In the genomic region with DNA sequence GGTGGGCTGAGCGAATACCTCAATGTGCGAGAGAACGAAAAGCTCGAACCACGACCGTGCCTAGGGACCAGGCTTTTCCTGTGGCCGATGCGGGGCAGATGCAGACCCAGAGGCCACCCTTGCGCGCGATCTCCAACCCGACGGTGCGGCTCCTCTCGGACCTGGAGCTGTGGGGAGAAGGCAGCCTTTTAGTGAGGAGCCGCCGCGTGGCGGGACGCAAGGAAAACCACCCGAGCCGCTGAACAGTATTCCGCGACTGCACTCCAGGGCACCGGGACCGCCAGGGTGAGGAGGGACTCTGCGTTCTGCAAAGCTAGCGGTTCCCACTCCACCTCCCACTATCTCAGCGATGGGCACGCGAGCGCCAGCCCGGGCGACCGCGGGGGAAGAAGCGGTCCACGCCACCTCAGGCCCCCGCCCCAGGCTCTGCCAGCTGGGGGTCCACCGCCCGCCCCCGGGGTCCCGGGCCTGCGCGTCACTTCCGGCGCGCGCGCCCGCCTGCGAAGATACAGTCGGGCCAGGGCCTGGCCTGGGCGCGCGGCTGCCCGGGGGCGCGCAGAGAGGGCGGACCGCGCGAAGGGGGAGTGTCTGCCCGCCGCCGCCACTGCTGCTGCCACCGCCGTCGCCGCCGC, we compare ENCODE assay signal across 8 cellular contexts.
DNase-seq lines count a peak whose midpoint lies in the region; ATAC-seq and TF ChIP-seq lines count a peak whose summit lies in the region.

No MANE protein-coding gene starts in this region.

- H3K4me3 Mint-ChIP-seq in activated T-helper 17 cell treated with anti-CD3 and anti-CD28 coated beads, Interleukin-2, amount 50 U/mL, for 72 hours = peak overlapping the region; percentile 88
- peak overlapping the region; percentile 92 to 97 (median 96) for H3K4me3 Mint-ChIP-seq in nephron
- peak overlapping the region; percentile 92 for H3K4me3 Mint-ChIP-seq in stimulated activated naive CD8-positive, alpha-beta T cell treated with anti-CD3 and anti-CD28 coated beads, Interleukin-15, Interleukin-2, amounts not matched to agents 100 ng/mL and 50 ng/mL, for 24 hours

- H3K9me3 ChIP-seq in Peyer's patch = no peaks in the 10 kb centered on the region

- no peaks in the 10 kb centered on the region for H3K27me3 Mint-ChIP-seq in activated T-helper 17 cell treated with anti-CD3 and anti-CD28 coated beads, Interleukin-2, amount 50 U/mL, for 72 hours
- no peaks in the 10 kb centered on the region for H3K27me3 Mint-ChIP-seq in nephron (ENCODE audit: low read depth)
- no peaks in the 10 kb centered on the region for H3K27me3 Mint-ChIP-seq in stimulated activated naive CD8-positive, alpha-beta T cell treated with anti-CD3 and anti-CD28 coated beads, Interleukin-15, Interleukin-2, amounts not matched to agents 100 ng/mL and 50 ng/mL, for 24 hours

- peak; percentile 90 for ATAC-seq in GM21526 (IDR thresholded peaks at IDR 0.05; ENCODE audit: low FRiP score, unreplicated experiment)
- ATAC-seq in activated T-helper 17 cell treated with anti-CD3 and anti-CD28 coated beads, Interleukin-2, amount 50 U/mL, for 72 hours (replicated peaks) = peak; percentile 94

- H3K4me3 ChIP-seq in Peyer's patch = peak overlapping the region; percentile 74 to 90 (median 82)

- H3K36me3 Mint-ChIP-seq in activated T-helper 17 cell treated with anti-CD3 and anti-CD28 coated beads, Interleukin-2, amount 50 U/mL, for 72 hours (ENCODE audit: low read depth) = no peaks in the 10 kb centered on the region
- H3K36me3 Mint-ChIP-seq in nephron (ENCODE audit: low read depth) = peaks cover 20% of the 10 kb centered on the region
- no peaks in the 10 kb centered on the region for H3K36me3 Mint-ChIP-seq in stimulated activated naive CD8-positive, alpha-beta T cell treated with anti-CD3 and anti-CD28 coated beads, Interleukin-15, Interleukin-2, amounts not matched to agents 100 ng/mL and 50 ng/mL, for 24 hours (ENCODE audit: low read depth)

- H3K4me1 Mint-ChIP-seq in activated T-helper 17 cell treated with anti-CD3 and anti-CD28 coated beads, Interleukin-2, amount 50 U/mL, for 72 hours = peaks cover 4% of the 10 kb centered on the region
- peaks cover 22% of the 10 kb centered on the region for H3K4me1 Mint-ChIP-seq in nephron
- peaks cover 18% of the 10 kb centered on the region for H3K4me1 Mint-ChIP-seq in stimulated activated naive CD8-positive, alpha-beta T cell treated with anti-CD3 and anti-CD28 coated beads, Interleukin-15, Interleukin-2, amounts not matched to agents 100 ng/mL and 50 ng/mL, for 24 hours (ENCODE audit: low read depth)

- TF ChIP-seq CTCF in Peyer's patch (IDR thresholded peaks at IDR 0.05) (no peak), nephron (IDR thresholded peaks at IDR 0.05; ENCODE audit: unreplicated experiment in 3 of 3) (no peak)

- TF ChIP-seq POLR2A in Peyer's patch (IDR thresholded peaks at IDR 0.05) = no peak

- DNase-seq in DMS153 treated with DMSO at 0.1 percent for 48 hours (lab: John Stamatoyannopoulos, UW; ENCODE audit: unreplicated experiment) = peak; percentile 80
- peak; percentile 81 for DNase-seq in HuH-7.5 (ENCODE audit: low spot score)
- DNase-seq in Peyer's patch = peak; percentile 64 to 80 (median 64)
- DNase-seq in fibroblast of peridontal ligament (ENCODE audit: extremely low read depth) = peak; percentile 66

- no peaks in the 10 kb centered on the region for H3K9me3 Mint-ChIP-seq in activated T-helper 17 cell treated with anti-CD3 and anti-CD28 coated beads, Interleukin-2, amount 50 U/mL, for 72 hours
- no peaks in the 10 kb centered on the region for H3K9me3 Mint-ChIP-seq in nephron
- no peaks in the 10 kb centered on the region for H3K9me3 Mint-ChIP-seq in stimulated activated naive CD8-positive, alpha-beta T cell treated with anti-CD3 and anti-CD28 coated beads, Interleukin-15, Interleukin-2, amounts not matched to agents 100 ng/mL and 50 ng/mL, for 24 hours

- H3K36me3 ChIP-seq in Peyer's patch = no peaks in the 10 kb centered on the region

- H3K4me1 ChIP-seq in Peyer's patch = peaks cover 0 to 3% (median 0%) of the 10 kb centered on the region in 4 donors

- peak overlapping the region; percentile 76 to 91 (median 82) for H3K27ac ChIP-seq in Peyer's patch

- H3K27ac Mint-ChIP-seq in activated T-helper 17 cell treated with anti-CD3 and anti-CD28 coated beads, Interleukin-2, amount 50 U/mL, for 72 hours = peak overlapping the region; percentile 59
- peak overlapping the region; percentile 88 to 97 (median 97) for H3K27ac Mint-ChIP-seq in nephron
- peak overlapping the region; percentile 91 for H3K27ac Mint-ChIP-seq in stimulated activated naive CD8-positive, alpha-beta T cell treated with anti-CD3 and anti-CD28 coated beads, Interleukin-15, Interleukin-2, amounts not matched to agents 100 ng/mL and 50 ng/mL, for 24 hours

- H3K27me3 ChIP-seq in Peyer's patch = no peaks in the 10 kb centered on the region

Comparison
In these comparisons a context has a peak if more than half of its experiments do, and no peak if none do; other contexts are left out.
1. Peak in every context shown above with its lines: DNase-seq, ATAC-seq, H3K4me3 ChIP-seq and H3K27ac ChIP-seq.